ENCODE assay signal across 35 cellular contexts in genomic region chr14:89065879-89066278, GRCh38.
"Had no signal": no experiment of that assay in that cellular context is flagged by ENCODE, and none has a peak within 500 bp of the region (broad histone marks: within the 10 kb centered on the region; RNA-seq: fewer than 3 reads in every experiment).

No MANE protein-coding gene starts in this region.

- H3K4me1 ChIP-seq: ascending aorta had no signal

- H3K27ac Mint-ChIP-seq: activated B cell treated with CpG ODN at 0.5 μM for 24 hours; activated CD4-positive, alpha-beta memory T cell treated with anti-CD3 and anti-CD28 coated beads, Interleukin-2, amount 10 ng/mL, durations not matched to agents 7 days and 5 days; activated CD4-positive, alpha-beta T cell treated with anti-CD3 and anti-CD28 coated beads, Interleukin-2, amount 10 ng/mL, durations not matched to agents 24 days and 14 days; activated CD8-positive, alpha-beta memory T cell treated with anti-CD3 and anti-CD28 coated beads, Interleukin-2, amount 10 ng/mL, durations not matched to agents 7 days and 5 days; activated CD8-positive, alpha-beta T cell treated with anti-CD3 and anti-CD28 coated beads, Interleukin-2, amount 10 ng/mL, durations not matched to agents 7 days and 5 days; activated naive CD4-positive, alpha-beta T cell treated with anti-CD3 and anti-CD28 coated beads, Interleukin-2, amount 10 ng/mL, durations not matched to agents 7 days and 5 days; activated naive CD8-positive, alpha-beta T cell; activated naive CD8-positive, alpha-beta T cell treated with anti-CD3 and anti-CD28 coated beads, Interleukin-2, amount 10 ng/mL, durations not matched to agents 7 days and 5 days; activated naive CD8-positive, alpha-beta T cell treated with anti-CD3 and anti-CD28 coated beads, Interleukin-2, amount 50 U/mL, for 24 hours; activated T-cell treated with anti-CD3 and anti-CD28 coated beads, Interleukin-2, amount 50 U/mL, for 24 hours; activated T-helper 2 cell treated with anti-CD3 and anti-CD28 coated beads, Interferon-gamma antibody, Interleukin-2, Interleukin-4, amounts not matched to agents 10 μg/mL and 5 μg/mL and 100 μg/mL, durations not matched to agents 14 hours and 24 hours and 36 hours; brain; T-helper 1 cell treated with Interleukin-12 subunit alpha and Interleukin-12 subunit beta and Interleukin-4 antibody, amounts not matched to agents 30 μg/mL and 1 μg/mL, for 36 hours; T-helper 2 cell treated with Interferon-gamma antibody and Interleukin-4, amounts not matched to agents 5 μg/mL and 100 μg/mL, for 36 hours had no signal

- H3K9me3 ChIP-seq: ascending aorta had no signal

- H3K4me3 ChIP-seq: ascending aorta, cardiac muscle cell had no signal

- DNase-seq: activated B cell treated with CpG ODN at 0.5 μM for 24 hours; activated CD4-positive, alpha-beta memory T cell treated with anti-CD3 and anti-CD28 coated beads, Interleukin-2, amount 10 ng/mL, durations not matched to agents 7 days and 5 days; activated CD4-positive, alpha-beta T cell treated with anti-CD3 and anti-CD28 coated beads for 4 hours; activated CD4-positive, alpha-beta T cell treated with anti-CD3 and anti-CD28 coated beads, Interleukin-2, amount 10 ng/mL, durations not matched to agents 24 days and 14 days; activated CD4-positive, alpha-beta T cell treated with anti-CD3 and anti-CD28 coated beads, Interleukin-2, amount 50 U/mL, for 1 hour; activated CD4-positive, alpha-beta T cell treated with anti-CD3 and anti-CD28 coated beads, Interleukin-2, amount 50 U/mL, for 4 hours; activated CD4-positive, CD25-positive, alpha-beta regulatory T cell treated with anti-CD3 and anti-CD28 coated beads, Interleukin-2, amount 50 U/mL, for 72 hours; activated CD8-positive, alpha-beta memory T cell treated with anti-CD3 and anti-CD28 coated beads for 24 hours; activated CD8-positive, alpha-beta memory T cell treated with anti-CD3 and anti-CD28 coated beads, Interleukin-2, amount 10 ng/mL, durations not matched to agents 7 days and 5 days; activated CD8-positive, alpha-beta memory T cell treated with anti-CD3 and anti-CD28 coated beads, Interleukin-2, amount 50 U/mL, for 48 hours; activated CD8-positive, alpha-beta T cell treated with anti-CD3 and anti-CD28 coated beads, Interleukin-2, amount 10 ng/mL, durations not matched to agents 7 days and 5 days; activated effector memory CD4-positive, alpha-beta T cell treated with Interleukin-2 at 50 U/mL for 16 hours; activated gamma-delta T cell; activated naive CD4-positive, alpha-beta T cell treated with anti-CD3 and anti-CD28 coated beads, Interleukin-2, amount 10 ng/mL, durations not matched to agents 7 days and 5 days; activated naive CD4-positive, alpha-beta T cell treated with Interleukin-2 at 50 U/mL for 16 hours; activated naive CD8-positive, alpha-beta T cell treated with anti-CD3 and anti-CD28 coated beads, Interleukin-2, amount 10 ng/mL, durations not matched to agents 7 days and 5 days; activated naive CD8-positive, alpha-beta T cell treated with anti-CD3 and anti-CD28 coated beads, Interleukin-2, amount 50 U/mL, for 24 hours; activated T-cell treated with anti-CD3 and anti-CD28 coated beads, Interleukin-2, amount 50 U/mL, for 24 hours; activated T-cell treated with anti-CD3 and anti-CD28 coated beads, Interleukin-2, amount 50 U/mL, for 48 hours; amygdala; anterior cingulate cortex; caudate nucleus; cerebellar nuclear complex; T-helper 2 cell; T-helper 9 cell had no signal

- H3K4me3 Mint-ChIP-seq: activated B cell treated with CpG ODN at 0.5 μM for 24 hours; activated CD4-positive, alpha-beta memory T cell treated with anti-CD3 and anti-CD28 coated beads, Interleukin-2, amount 10 ng/mL, durations not matched to agents 7 days and 5 days; activated CD4-positive, alpha-beta T cell treated with anti-CD3 and anti-CD28 coated beads, Interleukin-2, amount 10 ng/mL, durations not matched to agents 24 days and 14 days; activated CD8-positive, alpha-beta memory T cell treated with anti-CD3 and anti-CD28 coated beads, Interleukin-2, amount 10 ng/mL, durations not matched to agents 7 days and 5 days; activated CD8-positive, alpha-beta T cell treated with anti-CD3 and anti-CD28 coated beads, Interleukin-2, amount 10 ng/mL, durations not matched to agents 7 days and 5 days; activated naive CD4-positive, alpha-beta T cell treated with anti-CD3 and anti-CD28 coated beads, Interleukin-2, amount 10 ng/mL, durations not matched to agents 7 days and 5 days; activated naive CD4-positive, alpha-beta T cell treated with anti-CD3 and anti-CD28 coated beads, Interleukin-2, amount 50 U/mL, for 24 hours; activated naive CD8-positive, alpha-beta T cell; activated naive CD8-positive, alpha-beta T cell treated with anti-CD3 and anti-CD28 coated beads, Interleukin-2, amount 10 ng/mL, durations not matched to agents 7 days and 5 days; activated naive CD8-positive, alpha-beta T cell treated with anti-CD3 and anti-CD28 coated beads, Interleukin-2, amount 50 U/mL, for 24 hours; activated T-cell treated with anti-CD3 and anti-CD28 coated beads, Interleukin-2, amount 50 U/mL, for 24 hours; brain; central memory CD8-positive, alpha-beta T cell; T-helper 1 cell treated with Interleukin-12 subunit alpha and Interleukin-12 subunit beta and Interleukin-4 antibody, amounts not matched to agents 30 μg/mL and 1 μg/mL, for 36 hours; T-helper 2 cell treated with Interferon-gamma antibody and Interleukin-4, amounts not matched to agents 5 μg/mL and 100 μg/mL, for 36 hours had no signal

- H3K9me3 Mint-ChIP-seq: activated B cell treated with CpG ODN at 0.5 μM for 24 hours; activated CD4-positive, alpha-beta memory T cell treated with anti-CD3 and anti-CD28 coated beads, Interleukin-2, amount 10 ng/mL, durations not matched to agents 7 days and 5 days; activated CD4-positive, alpha-beta T cell treated with anti-CD3 and anti-CD28 coated beads, Interleukin-2, amount 10 ng/mL, durations not matched to agents 24 days and 14 days; activated naive CD4-positive, alpha-beta T cell treated with anti-CD3 and anti-CD28 coated beads, Interleukin-2, amount 10 ng/mL, durations not matched to agents 7 days and 5 days; activated naive CD4-positive, alpha-beta T cell treated with anti-CD3 and anti-CD28 coated beads, Interleukin-2, amount 50 U/mL, for 24 hours; activated naive CD8-positive, alpha-beta T cell treated with anti-CD3 and anti-CD28 coated beads, Interleukin-2, amount 10 ng/mL, durations not matched to agents 7 days and 5 days; activated naive CD8-positive, alpha-beta T cell treated with anti-CD3 and anti-CD28 coated beads, Interleukin-2, amount 50 U/mL, for 24 hours; activated T-cell treated with anti-CD3 and anti-CD28 coated beads, Interleukin-2, amount 50 U/mL, for 24 hours; activated T-helper 2 cell treated with anti-CD3 and anti-CD28 coated beads, Interferon-gamma antibody, Interleukin-2, Interleukin-4, amounts not matched to agents 10 μg/mL and 5 μg/mL and 100 μg/mL, durations not matched to agents 14 hours and 24 hours and 36 hours; central memory CD8-positive, alpha-beta T cell; T-helper 1 cell treated with Interleukin-12 subunit alpha and Interleukin-12 subunit beta and Interleukin-4 antibody, amounts not matched to agents 30 μg/mL and 1 μg/mL, for 36 hours; T-helper 2 cell treated with Interferon-gamma antibody and Interleukin-4, amounts not matched to agents 5 μg/mL and 100 μg/mL, for 36 hours had no signal

- H3K27ac ChIP-seq: ascending aorta, cardiac muscle cell, VCaP had no signal

- H3K36me3 Mint-ChIP-seq: activated CD8-positive, alpha-beta memory T cell treated with anti-CD3 and anti-CD28 coated beads, Interleukin-2, amount 10 ng/mL, durations not matched to agents 7 days and 5 days; activated naive CD4-positive, alpha-beta T cell treated with anti-CD3 and anti-CD28 coated beads, Interleukin-2, amount 10 ng/mL, durations not matched to agents 7 days and 5 days; activated naive CD8-positive, alpha-beta T cell; activated naive CD8-positive, alpha-beta T cell treated with anti-CD3 and anti-CD28 coated beads, Interleukin-2, amount 10 ng/mL, durations not matched to agents 7 days and 5 days; brain had no signal

- ATAC-seq: activated CD8-positive, alpha-beta memory T cell treated with anti-CD3 and anti-CD28 coated beads, Interleukin-2, amount 10 ng/mL, durations not matched to agents 7 days and 5 days; activated CD8-positive, alpha-beta T cell treated with anti-CD3 and anti-CD28 coated beads, Interleukin-2, amount 10 ng/mL, durations not matched to agents 7 days and 5 days; activated naive CD8-positive, alpha-beta T cell treated with anti-CD3 and anti-CD28 coated beads, Interleukin-2, amount 50 U/mL, for 24 hours had no signal

- H3K27me3 ChIP-seq: ascending aorta, cardiac muscle cell had no signal

- H3K4me1 Mint-ChIP-seq: activated B cell treated with CpG ODN at 0.5 μM for 24 hours; activated naive CD4-positive, alpha-beta T cell treated with anti-CD3 and anti-CD28 coated beads, Interleukin-2, amount 50 U/mL, for 24 hours; brain had no signal

- H3K36me3 ChIP-seq: ascending aorta, cardiac muscle cell had no signal
